In the genomic region with DNA sequence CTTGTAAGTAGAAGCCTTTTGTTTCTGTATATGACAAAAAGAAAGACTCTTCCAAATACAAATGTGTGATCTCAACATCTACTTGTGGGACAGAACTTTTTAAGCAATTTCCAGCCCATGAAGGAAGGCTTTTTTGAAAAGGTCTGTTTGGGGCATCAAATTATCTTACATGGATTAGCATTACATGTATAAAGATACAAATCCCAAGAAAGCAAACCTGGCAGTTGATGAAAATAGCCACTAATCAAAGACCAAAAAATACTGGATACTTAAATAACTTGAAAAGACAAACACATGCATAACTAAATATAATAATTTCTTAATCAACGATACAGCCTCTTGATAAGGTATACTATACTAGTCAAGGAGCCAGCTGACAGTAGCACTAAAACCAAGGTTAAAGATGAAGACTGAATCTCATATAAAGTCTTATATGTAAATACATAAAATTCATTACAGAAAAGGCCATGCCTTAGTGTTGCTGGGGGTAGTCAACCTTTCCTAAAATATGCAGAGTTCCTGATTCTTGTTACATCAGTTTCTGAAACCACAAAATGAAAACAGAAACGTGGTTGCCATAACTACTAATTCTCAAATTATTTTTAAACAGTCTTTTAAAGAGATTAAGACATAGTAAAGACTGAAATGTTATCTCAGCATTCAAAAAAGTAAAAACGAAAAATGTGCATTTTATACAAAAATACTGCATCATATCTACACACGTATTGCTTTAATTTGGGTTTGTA, we compare ENCODE assay signal across 8 cellular contexts. TPM values are rescaled to one million over a fixed set of nuclear protein-coding genes. Genes with fewer than 3 reads are reported as not detected.
A peak's percentile ranks its signal among the peaks of the same experiment; 100 is the strongest.
DNase-seq lines count a peak whose midpoint lies in the region; ATAC-seq and TF ChIP-seq lines count a peak whose summit lies in the region.

No MANE protein-coding gene starts in this region.

- intact Hi-C loops in adrenal gland (cut with DNase I), result no loop called here
- intact Hi-C loops in left lung (cut with DNase I), result loop anchor here in 1 of 2 donors (5.0 kb wide), 1 partner anchor 163 kb away; no protein-coding TSS in a partner anchor
- intact Hi-C loops in upper lobe of right lung (cut with DNase I), result no loop called here

- TF ChIP-seq CTCF in adrenal gland (IDR thresholded peaks at IDR 0.05) (no peak), left lung (IDR thresholded peaks at IDR 0.05) (no peak), upper lobe of right lung (IDR thresholded peaks at IDR 0.05) (no peak)

- DNase-seq in KBM-7 (peak; percentile 73), adrenal gland (no peak), left lung (no peak), upper lobe of right lung (no peak)
- DNase-seq in NK-92 treated with Interleukin-12 subunit alpha and Interleukin-12 subunit beta, amount 100 ng/mL, for 24 hours (lab: John Stamatoyannopoulos, UW), result no peak

- WGBS in adrenal gland, 4 donors, result 21 to 28% (median 23%) methylated on average over 4 of the region's 4 CpGs

- peaks cover 4 to 58% of the 10 kb centered on the region in 2 donors for H3K4me1 ChIP-seq in adrenal gland (replicated peaks in 1 of 2)
- peaks cover 2 to 79% of the 10 kb centered on the region in 2 donors for H3K4me1 ChIP-seq in left lung
- peaks cover 24% of the 10 kb centered on the region for H3K4me1 ChIP-seq in upper lobe of right lung

- peak overlapping the region; percentile 8 to 89 (median 38) for H3K27ac ChIP-seq in adrenal gland
- H3K27ac ChIP-seq in left lung, result peak overlapping the region; percentile 91 to 97
- H3K27ac ChIP-seq in upper lobe of right lung, result peak overlapping the region; percentile 80

- in situ Hi-C loops in KBM-7 (cut with MboI; ENCODE audit: low pct_unique_long_range_greater_than_20kb, low sequenced_read_pairs), result no loop called here

- H3K4me3 ChIP-seq in adrenal gland, result peak overlapping the region in 2 of 4 donors; percentile 7 to 48
- H3K4me3 ChIP-seq in left lung, result peak overlapping the region; percentile 18 to 37
- H3K4me3 ChIP-seq in upper lobe of right lung, result peak overlapping the region; percentile 49

- ATAC-seq in GM18868 (IDR thresholded peaks at IDR 0.05; ENCODE audit: unreplicated experiment), result peak; percentile 36
- peak; percentile 9 for ATAC-seq in left lung
- peak; percentile 41 for ATAC-seq in upper lobe of right lung
- no peak for ATAC-seq in GM18873 (IDR thresholded peaks at IDR 0.05; ENCODE audit: low FRiP score, unreplicated experiment)
- no peak for ATAC-seq in HG03520 (IDR thresholded peaks at IDR 0.05; ENCODE audit: unreplicated experiment)

- no peak for TF ChIP-seq POLR2A in adrenal gland (IDR thresholded peaks at IDR 0.05)

- no peaks in the 10 kb centered on the region for H3K27me3 ChIP-seq in adrenal gland
- H3K27me3 ChIP-seq in left lung, result no peaks in the 10 kb centered on the region
- H3K27me3 ChIP-seq in upper lobe of right lung, result no peaks in the 10 kb centered on the region

- H3K9me3 ChIP-seq in adrenal gland (replicated peaks in 1 of 3), result peaks cover 0 to 8% (median 0%) of the 10 kb centered on the region in 3 donors
- no peaks in the 10 kb centered on the region for H3K9me3 ChIP-seq in left lung
- no peaks in the 10 kb centered on the region for H3K9me3 ChIP-seq in upper lobe of right lung

- H3K36me3 ChIP-seq in adrenal gland (replicated peaks in 1 of 2) (no peaks in the 10 kb centered on the region), left lung (no peaks in the 10 kb centered on the region), upper lobe of right lung (no peaks in the 10 kb centered on the region)

RNA-seq across cellular contexts. Expression of a gene that starts 2.0 kb away (rescaled TPM):
- total RNA-seq in adrenal gland (10 to 100 TPM; 14.0 to 71.7 (median 49.7) TPM), left lung (10 to 100 TPM; 49.2 to 60.0 TPM), upper lobe of right lung (50.3 TPM)
- polyA plus RNA-seq in adrenal gland, result 10 to 100 TPM; 11.0 to 16.9 (median 16.2) TPM

Comparison
In these comparisons a context has a peak if more than half of its experiments do, and no peak if none do; other contexts are left out.
1. ATAC-seq: peak in GM18868 (single experiment), left lung (single experiment) and upper lobe of right lung (single experiment); none in GM18873 (single experiment) and HG03520 (single experiment).
2. H3K27ac ChIP-seq: peak in every context shown above with its lines; median percentile 94 in left lung; 80 in upper lobe of right lung; 38 in adrenal gland.